ENCODE assay signal across 6 cellular contexts in the genomic region with DNA sequence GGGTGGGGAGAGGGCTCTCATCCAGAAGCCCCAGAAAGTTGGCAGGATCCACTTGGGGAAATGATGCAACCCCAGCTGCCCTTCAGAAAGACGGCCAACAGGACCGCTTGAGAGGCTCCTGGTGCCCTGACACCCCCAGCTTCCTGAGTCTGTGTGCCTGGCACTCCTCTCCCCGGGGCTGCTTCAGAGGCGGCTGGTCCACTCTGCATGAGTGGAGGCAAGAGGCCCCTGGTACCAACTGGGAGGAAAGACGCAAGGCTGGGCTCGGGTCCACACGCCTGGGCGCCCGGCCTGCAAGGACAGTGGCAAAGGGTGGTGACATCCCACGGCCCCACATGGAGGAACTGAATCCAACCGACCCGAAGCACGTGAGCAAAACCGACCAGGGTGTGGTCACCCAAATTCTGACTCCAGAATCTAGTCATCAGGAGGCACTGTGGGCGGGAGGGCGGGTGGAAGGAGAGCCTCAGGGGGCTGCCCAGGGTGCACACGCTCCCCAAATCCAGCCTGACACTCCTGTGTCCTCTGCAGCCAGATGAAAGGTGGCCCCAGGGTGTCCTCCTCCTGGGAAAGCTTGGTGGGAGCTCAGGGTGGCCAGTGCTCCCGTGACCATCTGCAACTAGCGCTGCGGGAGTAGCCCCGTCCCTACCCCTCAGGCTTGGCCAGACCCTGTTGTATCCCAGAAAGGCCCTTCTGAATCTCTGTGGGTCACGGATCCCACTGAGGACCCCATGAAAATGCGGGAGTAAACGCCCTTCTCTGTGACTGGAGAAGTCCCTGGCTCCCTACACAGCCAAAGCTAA. TPM values are rescaled to one million over a fixed set of nuclear protein-coding genes. Genes with fewer than 3 reads are reported as not detected.
DNase-seq lines count a peak whose midpoint lies in the region; TF ChIP-seq lines count a peak whose summit lies in the region.

No MANE protein-coding gene starts in this region.

- in situ Hi-C loops in HAP-1 (cut with MboI; ENCODE audit: low sequenced_read_pairs) = no loop called here

- peak overlapping the region; percentile 94 for H3K4me3 ChIP-seq in NB4 (ENCODE audit: low read depth, low read length)
- peak overlapping the region; percentile 66 for H3K4me3 ChIP-seq in rectal smooth muscle tissue (ENCODE audit: low read length)
- H3K4me3 ChIP-seq in HAP-1 = no peak overlapping the region

- peak; percentile 38 for TF ChIP-seq POLR2A in NB4 (IDR thresholded peaks at IDR 0.05; ENCODE audit: extremely low read depth, insufficient read length)

- H3K9ac ChIP-seq in rectal smooth muscle tissue (ENCODE audit: low read length) = no peak overlapping the region

- H3K36me3 ChIP-seq in rectal smooth muscle tissue (ENCODE audit: control insufficient read depth, insufficient read depth, low read length) (peaks cover 24% of the 10 kb centered on the region), HAP-1 (replicated peaks) (peaks cover 40% of the 10 kb centered on the region)

- H3K27ac ChIP-seq in rectal smooth muscle tissue (ENCODE audit: low read depth, low read length) = peak overlapping the region; percentile 56

- H3K9me3 ChIP-seq in HAP-1 = no peaks in the 10 kb centered on the region

- H3K4me1 ChIP-seq in rectal smooth muscle tissue (ENCODE audit: control insufficient read depth, insufficient read depth, low read length) (peaks cover 16% of the 10 kb centered on the region), HAP-1 (no peaks in the 10 kb centered on the region; the same call in 1 of the 2 replicates)

- peak; percentile 90 for DNase-seq in NB4 (ENCODE audit: low read depth)
- peak; percentile 39 for DNase-seq in dermis blood vessel endothelial cell
- no peak for DNase-seq in NCI-H82 (lab: John Stamatoyannopoulos, UW)
- no peak for DNase-seq in SK-N-DZ (ENCODE audit: low spot score)
- DNase-seq in HAP-1 (ENCODE audit: low spot score in 2 of 2) = no peak

- H3K27me3 ChIP-seq in rectal smooth muscle tissue (ENCODE audit: control insufficient read depth, insufficient read depth, low read length) = no peaks in the 10 kb centered on the region
- H3K27me3 ChIP-seq in HAP-1 (ENCODE audit: low read depth) = no peaks in the 10 kb centered on the region

- no peak for TF ChIP-seq CTCF in NB4 (IDR thresholded peaks at IDR 0.05; ENCODE audit: low read depth, low read length)

RNA-seq across cellular contexts. Expression of a gene that starts 3.7 kb away (rescaled TPM):
- total RNA-seq in dermis blood vessel endothelial cell = 257 and 310 TPM in 2 replicates
- 83.8 and 94.1 TPM in 2 replicates for polyA plus RNA-seq in SK-N-DZ (2014; cell fraction: cytosol; rRNA removed)
- polyA plus RNA-seq in SK-N-DZ (2014; cell fraction: nucleus; rRNA removed) = 105 and 120 TPM in 2 replicates

RNA-seq across cellular contexts. Expression of a gene that starts 32.0 kb away (rescaled TPM):
- total RNA-seq in dermis blood vessel endothelial cell = 51.6 and 70.2 TPM in 2 replicates
- polyA plus RNA-seq in SK-N-DZ (2014; cell fraction: cytosol; rRNA removed) = 53.4 and 62.1 TPM in 2 replicates
- polyA plus RNA-seq in SK-N-DZ (2014; cell fraction: nucleus; rRNA removed) = 109 and 113 TPM in 2 replicates

RNA-seq across cellular contexts. Expression of a gene that starts 33.9 kb away (rescaled TPM):
- 0.56 and 0.68 TPM in 2 replicates for total RNA-seq in dermis blood vessel endothelial cell
- 0.15 and 0.18 TPM in 2 replicates for polyA plus RNA-seq in SK-N-DZ (2014; cell fraction: cytosol; rRNA removed)
- 0.54 and 0.75 TPM in 2 replicates for polyA plus RNA-seq in SK-N-DZ (2014; cell fraction: nucleus; rRNA removed)

RNA-seq across cellular contexts. Expression of a gene that starts 53.3 kb away (rescaled TPM):
- total RNA-seq in dermis blood vessel endothelial cell = 34.5 and 50.2 TPM in 2 replicates
- 30.7 and 43.2 TPM in 2 replicates for polyA plus RNA-seq in SK-N-DZ (2014; cell fraction: cytosol; rRNA removed)
- polyA plus RNA-seq in SK-N-DZ (2014; cell fraction: nucleus; rRNA removed) = 199 and 249 TPM in 2 replicates

RNA-seq across cellular contexts. Expression of a gene that starts 57.2 kb away (rescaled TPM):
- total RNA-seq in dermis blood vessel endothelial cell = 1.3 and 2.6 TPM in 2 replicates
- 0.52 and 2.6 TPM in 2 replicates for polyA plus RNA-seq in SK-N-DZ (2014; cell fraction: cytosol; rRNA removed)
- polyA plus RNA-seq in SK-N-DZ (2014; cell fraction: nucleus; rRNA removed) = 4.3 and 6.4 TPM in 2 replicates

Comparison
In these comparisons a context has a peak if more than half of its experiments do, and no peak if none do; other contexts are left out.
1. DNase-seq: peak in NB4 (single experiment) and dermis blood vessel endothelial cell (single experiment); none in NCI-H82 (single experiment), SK-N-DZ (single experiment) and HAP-1 (0 of 2).